Comparison of ENCODE assay signal across 8 cellular contexts in genomic region chr9:107172160-107172978, GRCh38.
DNase-seq lines count a peak whose midpoint lies in the region; ATAC-seq and TF ChIP-seq lines count a peak whose summit lies in the region.

No MANE protein-coding gene starts in this region.

- H3K4me3 Mint-ChIP-seq in natural killer cell treated with Interleukin-12 subunit alpha and Interleukin-12 subunit beta and Interleukin-15 and Interleukin-18, amount 100 ng/mL, for 72 hours, result peak overlapping the region; percentile 79

- no peak for TF ChIP-seq EP300 in stomach (IDR thresholded peaks at IDR 0.05)

- no peak overlapping the region for H3K4me3 ChIP-seq in stomach

- no peak for TF ChIP-seq POLR2A in stomach (IDR thresholded peaks at IDR 0.05)

- no peak overlapping the region for H3K27ac ChIP-seq in stomach

- H3K9me3 Mint-ChIP-seq in natural killer cell treated with Interleukin-12 subunit alpha and Interleukin-12 subunit beta and Interleukin-15 and Interleukin-18, amount 100 ng/mL, for 72 hours, result no peaks in the 10 kb centered on the region

- no peaks in the 10 kb centered on the region for H3K9me3 ChIP-seq in stomach

- H3K36me3 ChIP-seq in stomach, result no peaks in the 10 kb centered on the region

- H3K4me1 ChIP-seq in stomach, result peaks cover 0 to 16% (median 7%) of the 10 kb centered on the region in 4 donors

- ATAC-seq in GM21447 (IDR thresholded peaks at IDR 0.05; ENCODE audit: unreplicated experiment) (peak; percentile 58), esophagus mucosa (peak; percentile 82)
- peak; percentile 8 to 47 for ATAC-seq in natural killer cell treated with Interleukin-12 subunit alpha and Interleukin-12 subunit beta and Interleukin-15 and Interleukin-18, amount 100 ng/mL, for 72 hours

- WGBS in stomach, 5 donors, result 51 to 60% (median 59%) methylated on average over 4 of the region's 4 CpGs

- intact Hi-C loops in stomach (cut with DNase I; ENCODE audit: low total_unique reads), result loop anchor here (10.0 kb wide), 1 partner anchor 528 kb away; no protein-coding TSS in a partner anchor

- H3K27ac Mint-ChIP-seq in natural killer cell treated with Interleukin-12 subunit alpha and Interleukin-12 subunit beta and Interleukin-15 and Interleukin-18, amount 100 ng/mL, for 72 hours, result peak overlapping the region; percentile 84 to 95

- peak in 5 of 7 experiments; percentile 80 to 85 (median 83) for TF ChIP-seq CTCF in stomach (IDR thresholded peaks at IDR 0.05)

- H3K27me3 ChIP-seq in stomach, result no peaks in the 10 kb centered on the region

- no peaks in the 10 kb centered on the region for H3K27me3 Mint-ChIP-seq in natural killer cell treated with Interleukin-12 subunit alpha and Interleukin-12 subunit beta and Interleukin-15 and Interleukin-18, amount 100 ng/mL, for 72 hours

- peak; percentile 84 for DNase-seq in DMS53 (lab: John Stamatoyannopoulos, UW)
- peak; percentile 56 for DNase-seq in HS-5 (ENCODE audit: low read depth)
- DNase-seq in NOMO-1 treated with DMSO at 0.1 percent for 48 hours (lab: John Stamatoyannopoulos, UW; ENCODE audit: unreplicated experiment), result peak; percentile 48
- DNase-seq in activated CD8-positive, alpha-beta memory T cell treated with anti-CD3 and anti-CD28 coated beads, Interleukin-2, amount 50 U/mL, for 48 hours, result peak; percentile 74
- DNase-seq in natural killer cell treated with Interleukin-12 subunit alpha and Interleukin-12 subunit beta and Interleukin-15 and Interleukin-18, amount 100 ng/mL, for 72 hours (ENCODE audit: low spot score), result peak; percentile 77
- DNase-seq in stomach, result peak; percentile 77

- no peaks in the 10 kb centered on the region for H3K36me3 Mint-ChIP-seq in natural killer cell treated with Interleukin-12 subunit alpha and Interleukin-12 subunit beta and Interleukin-15 and Interleukin-18, amount 100 ng/mL, for 72 hours

- H3K4me1 Mint-ChIP-seq in natural killer cell treated with Interleukin-12 subunit alpha and Interleukin-12 subunit beta and Interleukin-15 and Interleukin-18, amount 100 ng/mL, for 72 hours (ENCODE audit: low read depth in 2 of 2), result peaks cover 50 to 59% of the 10 kb centered on the region in 2 donors

Comparison
In these comparisons a context has a peak if more than half of its experiments do, and no peak if none do; other contexts are left out.
1. ATAC-seq: peak in every context shown above with its lines; median percentile 82 in esophagus mucosa; 58 in GM21447; 28 in natural killer cell treated with Interleukin-12 subunit alpha and Interleukin-12 subunit beta and Interleukin-15 and Interleukin-18, amount 100 ng/mL, for 72 hours.